In the genomic region with DNA sequence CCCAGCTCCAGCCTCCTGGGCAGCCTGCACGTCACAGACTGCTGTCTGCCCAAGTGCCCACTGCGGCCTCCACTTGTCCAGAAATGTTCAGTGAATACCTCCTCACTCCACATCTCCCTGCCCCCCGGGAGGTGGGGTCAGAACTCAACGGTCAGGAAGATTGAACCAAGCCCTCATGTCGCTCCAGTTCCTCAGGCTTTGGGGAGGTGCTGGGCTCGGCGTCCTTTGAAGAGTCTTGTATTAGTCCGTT, we compare ENCODE assay signal across 13 cellular contexts.
"Had no signal": no experiment of that assay in that cellular context is flagged by ENCODE, and none has a peak within 500 bp of the region (broad histone marks: within the 10 kb centered on the region; RNA-seq: fewer than 3 reads in every experiment).

No MANE protein-coding gene starts in this region.

- H3K4me3 Mint-ChIP-seq: natural killer cell had no signal

- H3K4me2 ChIP-seq: smooth muscle cell had no signal

- H3K9me3 ChIP-seq: gastrocnemius medialis, neutrophil had no signal

- H3K27ac Mint-ChIP-seq: natural killer cell had no signal

- H3K4me1 ChIP-seq: gastrocnemius medialis had no signal

- H3K27ac ChIP-seq: dorsolateral prefrontal cortex, gastrocnemius medialis, neutrophil had no signal

- ATAC-seq: esophagus mucosa, gastrocnemius medialis, natural killer cell had no signal

- H3K36me3 Mint-ChIP-seq: natural killer cell had no signal

- DNase-seq: cortex of kidney; effector memory CD4-positive, alpha-beta T cell; gastrocnemius medialis; glutamatergic neuron; natural killer cell; right cardiac atrium; stimulated activated CD4-positive, alpha-beta T cell treated with anti-CD3 and anti-CD28 coated beads, Interleukin-2, amount 100 ng/mL, for 48 hours; stimulated activated naive CD4-positive, alpha-beta T cell treated with Interleukin-2 at 50 U/mL for 16 hours; trophoblast cell had no signal

- H3K4me3 ChIP-seq: dorsolateral prefrontal cortex, gastrocnemius medialis, smooth muscle cell had no signal

- H3K36me3 ChIP-seq: gastrocnemius medialis, neutrophil had no signal
